In genomic region chr6:31633447-31633846, GRCh38 we compare ENCODE assay signal across 28 cellular contexts. TPM values are rescaled to one million over a fixed set of nuclear protein-coding genes. Genes with fewer than 3 reads are reported as not detected.
DNase-seq lines count a peak whose midpoint lies in the region; ATAC-seq and TF ChIP-seq lines count a peak whose summit lies in the region.
"Had no signal": no experiment of that assay in that cellular context is flagged by ENCODE, and none has a peak within 500 bp of the region (broad histone marks: within the 10 kb centered on the region; RNA-seq: fewer than 3 reads in every experiment).

No MANE protein-coding gene starts in this region.

- no peak overlapping the region for H3K14ac ChIP-seq in trophoblast cell (ENCODE audit: low read length)

- H3K4me2 ChIP-seq in trophoblast cell (ENCODE audit: low read length) = no peak overlapping the region
- H3K4me2 ChIP-seq: A549 had no signal

- no peak overlapping the region for H3K4ac ChIP-seq in trophoblast cell (ENCODE audit: low read depth, low read length)

- no peak for ATAC-seq in heart left ventricle
- ATAC-seq in T-helper 17 cell = no peak
- ATAC-seq in lower lobe of right lung = no peak
- ATAC-seq in HG03175 (IDR thresholded peaks at IDR 0.05; ENCODE audit: unreplicated experiment) = no peak
- ATAC-seq: A549 had no signal

- no peak for DNase-seq in cardiac muscle cell (ENCODE audit: low read depth in 1 of 2, low spot score in 1 of 2)
- no peak for DNase-seq in heart left ventricle
- DNase-seq in T-helper 17 cell = no peak
- no peak for DNase-seq in ureter (ENCODE audit: low spot score)
- no peak for DNase-seq in lower lobe of right lung
- no peak for DNase-seq in trophoblast cell
- DNase-seq: activated CD4-positive, alpha-beta memory T cell treated with anti-CD3 and anti-CD28 coated beads, Interleukin-2, amount 10 ng/mL, durations not matched to agents 7 days and 5 days; activated CD4-positive, alpha-beta T cell treated with anti-CD3 and anti-CD28 coated beads for 1 hour; activated CD8-positive, alpha-beta memory T cell treated with anti-CD3 and anti-CD28 coated beads, Interleukin-2, amount 50 U/mL, for 4 hours; anterior cingulate cortex; DND-41; effector CD8-positive, alpha-beta T cell; GF-D8; MM.1S; NCI-H1105 treated with DMSO at 0.1 percent for 48 hours; NCI-H2029; NCI-H524 treated with DMSO at 0.1 percent for 48 hours; OCI-M1; stimulated activated CD4-positive, alpha-beta T cell treated with anti-CD3 and anti-CD28 coated beads, Interleukin-4, amount 100 ng/mL, for 1 hour; upper lobe of left lung had no signal

- H3K27ac ChIP-seq in cardiac muscle cell (peak overlapping the region; percentile 80), heart left ventricle (peak overlapping the region in 1 of 12 donors; percentile 17), mesodermal cell (ENCODE audit: low read depth, low read length, severe bottlenecking) (peak overlapping the region; percentile 36), lower lobe of right lung (no peak overlapping the region), trophoblast cell (ENCODE audit: low read depth, low read length) (no peak overlapping the region)
- H3K27ac ChIP-seq: A549, coronary artery, upper lobe of left lung had no signal

- H4K12ac ChIP-seq in trophoblast cell (ENCODE audit: low read depth, low read length) = no peak overlapping the region

- no peak overlapping the region for H2BK120ac ChIP-seq in trophoblast cell (ENCODE audit: insufficient read depth, low read length, poor library complexity)

- H3K18ac ChIP-seq in trophoblast cell (ENCODE audit: low read length) = no peak overlapping the region

- no peaks in the 10 kb centered on the region for H3K27me3 Mint-ChIP-seq in T-helper 17 cell
- H3K27me3 Mint-ChIP-seq: activated CD4-positive, alpha-beta memory T cell treated with anti-CD3 and anti-CD28 coated beads, Interleukin-2, amount 10 ng/mL, durations not matched to agents 7 days and 5 days; activated naive CD4-positive, alpha-beta T cell treated with anti-CD3 and anti-CD28 coated beads, Interleukin-2, amount 50 U/mL, for 24 hours had no signal

- no peaks in the 10 kb centered on the region for H3K27me3 ChIP-seq in cardiac muscle cell
- no peaks in the 10 kb centered on the region for H3K27me3 ChIP-seq in heart left ventricle
- H3K27me3 ChIP-seq in lower lobe of right lung (ENCODE audit: low read depth) = no peaks in the 10 kb centered on the region
- no peaks in the 10 kb centered on the region for H3K27me3 ChIP-seq in trophoblast cell (ENCODE audit: insufficient read depth, low read length)
- H3K27me3 ChIP-seq: upper lobe of left lung had no signal

- peak overlapping the region; percentile 66 for H3K27ac Mint-ChIP-seq in T-helper 17 cell
- H3K27ac Mint-ChIP-seq: activated CD4-positive, alpha-beta memory T cell treated with anti-CD3 and anti-CD28 coated beads, Interleukin-2, amount 10 ng/mL, durations not matched to agents 7 days and 5 days; activated naive CD4-positive, alpha-beta T cell treated with anti-CD3 and anti-CD28 coated beads, Interleukin-2, amount 50 U/mL, for 24 hours had no signal

- 80 to 88% (median 84%) methylated on average over 7 of the region's 7 CpGs for WGBS in heart left ventricle, 4 donors
- WGBS in mesodermal cell (ENCODE audit: insufficient coverage in 2 of 2), 2 experiments = 100% methylated on average over 2 to 4 of the region's 7 CpGs
- no CpG with 5 or more reads among the region's 7 CpGs for WGBS in trophoblast cell (ENCODE audit: extremely low coverage, insufficient coverage, insufficient read length)

- no peak overlapping the region for H3K4me3 Mint-ChIP-seq in T-helper 17 cell
- H3K4me3 Mint-ChIP-seq: activated CD4-positive, alpha-beta memory T cell treated with anti-CD3 and anti-CD28 coated beads, Interleukin-2, amount 10 ng/mL, durations not matched to agents 7 days and 5 days; activated naive CD4-positive, alpha-beta T cell treated with anti-CD3 and anti-CD28 coated beads, Interleukin-2, amount 50 U/mL, for 24 hours had no signal

- H3K79me1 ChIP-seq in trophoblast cell (ENCODE audit: low read length) = no peaks in the 10 kb centered on the region

- no peak for TF ChIP-seq POLR2A in heart left ventricle (IDR thresholded peaks at IDR 0.05)

- no peak overlapping the region for H3K23ac ChIP-seq in trophoblast cell (ENCODE audit: low read length)

- no peaks in the 10 kb centered on the region for H3K4me1 ChIP-seq in cardiac muscle cell (ENCODE audit: low read depth)
- H3K4me1 ChIP-seq in heart left ventricle = peaks cover 0 to 4% (median 0%) of the 10 kb centered on the region in 12 donors
- no peaks in the 10 kb centered on the region for H3K4me1 ChIP-seq in mesodermal cell (ENCODE audit: control insufficient read depth, insufficient read depth, low read length, poor library complexity, severe bottlenecking)
- no peaks in the 10 kb centered on the region for H3K4me1 ChIP-seq in lower lobe of right lung
- H3K4me1 ChIP-seq in trophoblast cell (ENCODE audit: control insufficient read depth in 1 of 2, insufficient read depth in 2 of 2, low read length in 2 of 2) = no peaks in the 10 kb centered on the region
- H3K4me1 ChIP-seq: A549, prostate gland, upper lobe of left lung had no signal

- no peak for TF ChIP-seq CTCF in cardiac muscle cell (IDR thresholded peaks at IDR 0.05; ENCODE audit: low read depth, low read length)
- TF ChIP-seq CTCF in heart left ventricle (IDR thresholded peaks at IDR 0.05) = no peak
- TF ChIP-seq CTCF in lower lobe of right lung (IDR thresholded peaks at IDR 0.05) = no peak

- H2AK5ac ChIP-seq in trophoblast cell (ENCODE audit: low read length) = no peak overlapping the region

- H2BK5ac ChIP-seq in trophoblast cell (ENCODE audit: low read depth, low read length, poor library complexity) = no peak overlapping the region

- H3K36me3 ChIP-seq in cardiac muscle cell (peaks cover 90% of the 10 kb centered on the region), heart left ventricle (peaks cover 2 to 100% (median 100%) of the 10 kb centered on the region in 9 donors), mesodermal cell (ENCODE audit: control insufficient read depth, insufficient read depth, low read length) (peaks cover 99% of the 10 kb centered on the region), lower lobe of right lung (peaks cover 100% of the 10 kb centered on the region), trophoblast cell (ENCODE audit: control insufficient read depth in 1 of 2, insufficient read depth in 2 of 2, low read length in 2 of 2) (peaks cover 86 to 93% of the 10 kb centered on the region in 2 experiments)

- H2AFZ ChIP-seq in trophoblast cell (ENCODE audit: insufficient read depth, low read length, poor library complexity) = no peak overlapping the region

- H3K9ac ChIP-seq in trophoblast cell (ENCODE audit: low read length) = no peak overlapping the region

- no peak overlapping the region for H2BK12ac ChIP-seq in trophoblast cell (ENCODE audit: low read length)

- H3K9me3 ChIP-seq in cardiac muscle cell (ENCODE audit: low read depth) (no peaks in the 10 kb centered on the region), heart left ventricle (no peaks in the 10 kb centered on the region), T-helper 17 cell (ENCODE audit: control insufficient read depth, low read length, poor library complexity, severe bottlenecking) (no peaks in the 10 kb centered on the region), mesodermal cell (ENCODE audit: control insufficient read depth, low read length) (no peaks in the 10 kb centered on the region), lower lobe of right lung (no peaks in the 10 kb centered on the region), trophoblast cell (ENCODE audit: insufficient read depth, low read depth, low read length) (no peaks in the 10 kb centered on the region)
- H3K9me3 ChIP-seq: A549, prostate gland, upper lobe of left lung had no signal

- H3K4me1 Mint-ChIP-seq in T-helper 17 cell = peaks cover 9% of the 10 kb centered on the region
- H3K4me1 Mint-ChIP-seq: activated CD4-positive, alpha-beta memory T cell treated with anti-CD3 and anti-CD28 coated beads, Interleukin-2, amount 10 ng/mL, durations not matched to agents 7 days and 5 days; activated naive CD4-positive, alpha-beta T cell treated with anti-CD3 and anti-CD28 coated beads, Interleukin-2, amount 50 U/mL, for 24 hours had no signal

- no peaks in the 10 kb centered on the region for H3K79me2 ChIP-seq in trophoblast cell (ENCODE audit: control insufficient read depth, insufficient read depth, low read length, poor library complexity)

- intact Hi-C loops in heart left ventricle (cut with DNase I) = no loop called here
- intact Hi-C loops in lower lobe of right lung (cut with DNase I) = no loop called here

- H3K4me3 ChIP-seq in cardiac muscle cell = no peak overlapping the region
- H3K4me3 ChIP-seq in heart left ventricle = no peak overlapping the region
- H3K4me3 ChIP-seq in mesodermal cell (ENCODE audit: extremely low read depth, insufficient read depth, low read length, poor library complexity, severe bottlenecking) = no peak overlapping the region
- H3K4me3 ChIP-seq in lower lobe of right lung = no peak overlapping the region
- H3K4me3 ChIP-seq in trophoblast cell (ENCODE audit: low read depth, low read length) = no peak overlapping the region
- H3K4me3 ChIP-seq: A549, coronary artery, prostate gland, upper lobe of left lung had no signal

- no peak overlapping the region for H4K91ac ChIP-seq in trophoblast cell (ENCODE audit: low read depth, low read length)

- no peak overlapping the region for H4K8ac ChIP-seq in trophoblast cell (ENCODE audit: low read depth, low read length)

- peaks cover 11% of the 10 kb centered on the region for H3K36me3 Mint-ChIP-seq in T-helper 17 cell (ENCODE audit: low read depth)

RNA-seq across cellular contexts. Expression of gene PRRC2A, which starts 12.9 kb away (rescaled TPM):
- total RNA-seq in cardiac muscle cell = 144 and 208 TPM in 2 replicates
- polyA plus RNA-seq in cardiac muscle cell = 70.2 and 103 TPM in 2 replicates
- 100 to 1,000 TPM in 4 of 9 donors, 10 to 100 TPM in 5; 75.1 to 119 (median 97.4) TPM for total RNA-seq in heart left ventricle
- 100 to 1,000 TPM in 1 of 2 donors, 10 to 100 TPM in 1; 88.1 to 111 TPM for polyA plus RNA-seq in heart left ventricle
- 100 to 1,000 TPM; 210 to 213 TPM for total RNA-seq in T-helper 17 cell
- polyA plus RNA-seq in mesodermal cell (2013, experiment 1 of 2) = 200 TPM
- polyA plus RNA-seq in mesodermal cell (2013, experiment 2 of 2) = 170 TPM
- total RNA-seq in ureter = 186 TPM
- 133 TPM for total RNA-seq in lower lobe of right lung
- polyA plus RNA-seq in trophoblast cell (2013) = 98.0 and 98.6 TPM in 2 replicates

RNA-seq across cellular contexts. Expression of gene AIF1, which starts 18.4 kb away (rescaled TPM):
- total RNA-seq in cardiac muscle cell (1.2 TPM in 1 of 2 replicates, not detected in the other), heart left ventricle (100 to 1,000 TPM in 1 of 9 donors, 10 to 100 TPM in 3, 1 to 10 TPM in 5; 5.7 to 120 (median 9.5) TPM), T-helper 17 cell (10 to 100 TPM in 1 of 2 donors, 1 to 10 TPM in 1; 8.1 to 13.2 TPM), ureter (6.7 TPM), lower lobe of right lung (109 TPM)
- polyA plus RNA-seq in cardiac muscle cell (1.4 and 1.6 TPM in 2 replicates), heart left ventricle (10 to 100 TPM in 1 of 2 donors, 1 to 10 TPM in 1; 6.7 to 18.4 TPM)
- 5.1 TPM for polyA plus RNA-seq in mesodermal cell (2013, experiment 1 of 2)
- polyA plus RNA-seq in mesodermal cell (2013, experiment 2 of 2) = 3.1 TPM
- polyA plus RNA-seq in trophoblast cell (2013) = not detected in 2 replicates
- total RNA-seq: bronchial epithelial cell, glomerular endothelial cell had no signal
- polyA plus RNA-seq: A549 had no signal

RNA-seq across cellular contexts. Expression of gene BAG6, which starts 19.0 kb away (rescaled TPM):
- total RNA-seq in cardiac muscle cell = 494 and 510 TPM in 2 replicates
- 115 TPM in 2 replicates for polyA plus RNA-seq in cardiac muscle cell
- total RNA-seq in heart left ventricle = 100 to 1,000 TPM; 265 to 499 (median 284) TPM
- polyA plus RNA-seq in heart left ventricle = 100 to 1,000 TPM; 307 to 378 TPM
- 100 to 1,000 TPM; 229 to 233 TPM for total RNA-seq in T-helper 17 cell
- 332 TPM for polyA plus RNA-seq in mesodermal cell (2013, experiment 1 of 2)
- 281 TPM for polyA plus RNA-seq in mesodermal cell (2013, experiment 2 of 2)
- total RNA-seq in ureter = 234 TPM
- total RNA-seq in lower lobe of right lung = 253 TPM
- polyA plus RNA-seq in trophoblast cell (2013) = 204 and 206 TPM in 2 replicates

RNA-seq across cellular contexts. Expression of gene APOM, which starts 22.2 kb away (rescaled TPM):
- total RNA-seq in cardiac muscle cell (2.3 and 2.5 TPM in 2 replicates), heart left ventricle (1 to 10 TPM in 8 of 9 donors, under 1 TPM in 1; 0.54 to 4.3 (median 1.7) TPM), T-helper 17 cell (1 to 10 TPM; 2.9 to 4.0 TPM), ureter (2.4 TPM), lower lobe of right lung (1.6 TPM)
- polyA plus RNA-seq in cardiac muscle cell (2.5 and 3.5 TPM in 2 replicates), heart left ventricle (1 to 10 TPM; 2.4 to 6.6 TPM)
- 2.3 TPM for polyA plus RNA-seq in mesodermal cell (2013, experiment 1 of 2)
- 1.9 TPM for polyA plus RNA-seq in mesodermal cell (2013, experiment 2 of 2)
- 1.6 and 1.7 TPM in 2 replicates for polyA plus RNA-seq in trophoblast cell (2013)
- total RNA-seq: glomerular endothelial cell had no signal

RNA-seq across cellular contexts. Expression of gene C6orf47, which starts 27.1 kb away (rescaled TPM):
- total RNA-seq in cardiac muscle cell = 24.5 and 27.4 TPM in 2 replicates
- polyA plus RNA-seq in cardiac muscle cell = 22.0 and 29.2 TPM in 2 replicates
- 10 to 100 TPM; 16.5 to 23.8 (median 20.0) TPM for total RNA-seq in heart left ventricle
- 10 to 100 TPM; 19.4 to 30.9 TPM for polyA plus RNA-seq in heart left ventricle
- 10 to 100 TPM; 13.3 to 16.9 TPM for total RNA-seq in T-helper 17 cell
- polyA plus RNA-seq in mesodermal cell (2013, experiment 1 of 2) = 9.0 TPM
- polyA plus RNA-seq in mesodermal cell (2013, experiment 2 of 2) = 7.5 TPM
- 21.5 TPM for total RNA-seq in ureter
- 24.7 TPM for total RNA-seq in lower lobe of right lung
- polyA plus RNA-seq in trophoblast cell (2013) = 11.8 and 12.0 TPM in 2 replicates

Comparison
In these comparisons a context has a peak if more than half of its experiments do, and no peak if none do; other contexts are left out.
1. H3K27ac ChIP-seq: peak in cardiac muscle cell (single experiment) and mesodermal cell (single experiment); none in lower lobe of right lung (single experiment) and trophoblast cell (single experiment).